In genomic region chr1:183989078-183989577, GRCh38 we compare ENCODE assay signal across 9 cellular contexts. TPM values are rescaled to one million over a fixed set of nuclear protein-coding genes. Genes with fewer than 3 reads are reported as not detected.
DNase-seq lines count a peak whose midpoint lies in the region; ATAC-seq, FAIRE-seq and TF ChIP-seq lines count a peak whose summit lies in the region.
"Had no signal": no experiment of that assay in that cellular context is flagged by ENCODE, and none has a peak within 500 bp of the region (broad histone marks: within the 10 kb centered on the region; RNA-seq: fewer than 3 reads in every experiment).

No MANE protein-coding gene starts in this region.

- intact Hi-C loops in posterior vena cava (cut with DNase I) = no loop called here

- DNase-seq in M059J (ENCODE audit: low read depth) (peak; percentile 52), choroid plexus epithelial cell (ENCODE audit: low read depth) (peak; percentile 77), posterior vena cava (ENCODE audit: low spot score) (peak; percentile 86), NCI-H2029 (lab: John Stamatoyannopoulos, UW) (no peak), NCI-H526 treated with DMSO at 0.1 percent for 48 hours (lab: John Stamatoyannopoulos, UW) (no peak), frontal cortex (ENCODE audit: low spot score in 2 of 2) (no peak)

- H3K4me3 ChIP-seq in choroid plexus epithelial cell (ENCODE audit: low read depth, low read length) = no peak overlapping the region
- H3K4me3 ChIP-seq: SK-N-MC had no signal

- TF ChIP-seq CTCF in choroid plexus epithelial cell (conservative IDR thresholded peaks at IDR 0.05; ENCODE audit: low read depth, low read length) = no peak

- peak; percentile 89 for ATAC-seq in GM18498 (IDR thresholded peaks at IDR 0.05; ENCODE audit: unreplicated experiment)
- ATAC-seq in GM21717 (IDR thresholded peaks at IDR 0.05; ENCODE audit: unreplicated experiment) = peak; percentile 90

- FAIRE-seq in frontal cortex (lab: Jason Lieb, UNC) = no peak

RNA-seq across cellular contexts. Expression of gene COLGALT2, which starts 48.4 kb away (rescaled TPM):
- total RNA-seq in M059J (2014; rRNA removed; shearing (Covaris generic)) = 1.7 and 1.9 TPM in 2 replicates
- 1 to 10 TPM; 4.9 to 9.4 TPM for total RNA-seq in posterior vena cava
- 13.9 TPM for total RNA-seq in frontal cortex

Comparison
In these comparisons a context has a peak if more than half of its experiments do, and no peak if none do; other contexts are left out.
1. DNase-seq: peak in M059J (single experiment), choroid plexus epithelial cell (single experiment) and posterior vena cava (single experiment); none in NCI-H2029 (single experiment), NCI-H526 treated with DMSO at 0.1 percent for 48 hours (single experiment) and frontal cortex (0 of 2).